17 cellular contexts compared by ENCODE assay signal in the genomic region with DNA sequence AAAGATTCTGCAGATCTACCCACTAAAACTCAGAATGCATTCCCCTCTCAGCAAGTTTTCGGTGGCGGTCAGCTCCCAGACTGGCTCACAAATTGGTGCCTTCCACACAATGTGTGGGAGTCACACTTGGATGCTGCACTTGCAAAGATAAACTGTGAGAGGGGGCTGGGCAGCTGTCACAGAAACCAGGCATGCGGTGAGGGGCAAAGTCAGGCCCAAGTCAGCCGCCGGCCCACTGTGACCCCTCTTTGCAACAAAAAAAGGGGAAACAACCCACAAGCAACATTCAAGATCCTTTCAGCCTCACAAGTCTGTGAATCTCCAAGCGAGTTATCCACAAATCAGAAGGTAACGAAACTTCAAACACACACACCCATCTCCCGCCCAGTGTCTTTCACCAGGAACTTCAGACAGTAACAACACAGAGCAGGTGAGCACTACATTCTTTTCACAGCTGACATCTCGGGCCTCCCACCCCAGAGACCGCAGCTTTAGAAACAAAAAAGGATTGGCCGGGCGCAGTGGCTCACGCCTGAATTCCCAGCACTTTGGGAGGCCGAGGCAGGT. TPM values are rescaled to one million over a fixed set of nuclear protein-coding genes. Genes with fewer than 3 reads are reported as not detected.
A peak's percentile ranks its signal among the peaks of the same experiment; 100 is the strongest.
DNase-seq lines count a peak whose midpoint lies in the region; ATAC-seq and TF ChIP-seq lines count a peak whose summit lies in the region.
"Had no signal": no experiment of that assay in that cellular context is flagged by ENCODE, and none has a peak within 500 bp of the region (broad histone marks: within the 10 kb centered on the region; RNA-seq: fewer than 3 reads in every experiment).

No MANE protein-coding gene starts in this region.

- H3K36me3 ChIP-seq in SJCRH30 = no peaks in the 10 kb centered on the region

- peak overlapping the region; percentile 67 for H3K4me3 Mint-ChIP-seq in nephron progenitor cell
- no peak overlapping the region for H3K4me3 Mint-ChIP-seq in T-helper 2 cell treated with Interferon-gamma antibody and Interleukin-4, amounts not matched to agents 5 μg/mL and 100 μg/mL, for 36 hours
- H3K4me3 Mint-ChIP-seq: activated CD8-positive, alpha-beta memory T cell treated with anti-CD3 and anti-CD28 coated beads, Interleukin-2, amount 10 ng/mL, durations not matched to agents 7 days and 5 days; stimulated activated effector memory CD8-positive, alpha-beta T cell treated with anti-CD3 and anti-CD28 coated beads, Interleukin-12 subunit alpha, Interleukin-12 subunit beta, amount 100 ng/mL, for 72 hours had no signal

- no peak for TF ChIP-seq CTCF in fibroblast of pulmonary artery (IDR thresholded peaks at IDR 0.05; ENCODE audit: low read length, missing control alignments)
- TF ChIP-seq CTCF in nephron progenitor cell (IDR thresholded peaks at IDR 0.05) = no peak

- peaks cover 42% of the 10 kb centered on the region for H3K4me1 Mint-ChIP-seq in nephron progenitor cell
- H3K4me1 Mint-ChIP-seq in T-helper 2 cell treated with Interferon-gamma antibody and Interleukin-4, amounts not matched to agents 5 μg/mL and 100 μg/mL, for 36 hours (ENCODE audit: low read depth) = peaks cover 4% of the 10 kb centered on the region
- H3K4me1 Mint-ChIP-seq: activated CD8-positive, alpha-beta memory T cell treated with anti-CD3 and anti-CD28 coated beads, Interleukin-2, amount 10 ng/mL, durations not matched to agents 7 days and 5 days; stimulated activated effector memory CD8-positive, alpha-beta T cell treated with anti-CD3 and anti-CD28 coated beads, Interleukin-12 subunit alpha, Interleukin-12 subunit beta, amount 100 ng/mL, for 72 hours had no signal

- H3K9me3 Mint-ChIP-seq in nephron progenitor cell = no peaks in the 10 kb centered on the region
- no peaks in the 10 kb centered on the region for H3K9me3 Mint-ChIP-seq in T-helper 2 cell treated with Interferon-gamma antibody and Interleukin-4, amounts not matched to agents 5 μg/mL and 100 μg/mL, for 36 hours
- H3K9me3 Mint-ChIP-seq: stimulated activated effector memory CD8-positive, alpha-beta T cell treated with anti-CD3 and anti-CD28 coated beads, Interleukin-12 subunit alpha, Interleukin-12 subunit beta, amount 100 ng/mL, for 72 hours had no signal

- H3K4me1 ChIP-seq in SJCRH30 = peaks cover 17% of the 10 kb centered on the region
- H3K4me1 ChIP-seq: foreskin keratinocyte had no signal

- no peaks in the 10 kb centered on the region for H3K9me3 ChIP-seq in SJCRH30 (replicated peaks)

- H3K36me3 Mint-ChIP-seq in nephron progenitor cell (ENCODE audit: low read depth) = peaks cover 6% of the 10 kb centered on the region
- no peaks in the 10 kb centered on the region for H3K36me3 Mint-ChIP-seq in T-helper 2 cell treated with Interferon-gamma antibody and Interleukin-4, amounts not matched to agents 5 μg/mL and 100 μg/mL, for 36 hours (ENCODE audit: low read depth)
- H3K36me3 Mint-ChIP-seq: activated CD8-positive, alpha-beta memory T cell treated with anti-CD3 and anti-CD28 coated beads, Interleukin-2, amount 10 ng/mL, durations not matched to agents 7 days and 5 days; stimulated activated effector memory CD8-positive, alpha-beta T cell treated with anti-CD3 and anti-CD28 coated beads, Interleukin-12 subunit alpha, Interleukin-12 subunit beta, amount 100 ng/mL, for 72 hours had no signal

- H3K27ac ChIP-seq in SJCRH30 = no peak overlapping the region
- H3K27ac ChIP-seq: foreskin keratinocyte had no signal

- no peaks in the 10 kb centered on the region for H3K27me3 ChIP-seq in SJCRH30
- H3K27me3 ChIP-seq: foreskin keratinocyte had no signal

- H3K4me3 ChIP-seq in SJCRH30 = no peak overlapping the region
- H3K4me3 ChIP-seq in fibroblast of pulmonary artery (replicated peaks; ENCODE audit: low read depth, low read length) = no peak overlapping the region
- H3K4me3 ChIP-seq: smooth muscle cell had no signal

- ATAC-seq in GM18858 (IDR thresholded peaks at IDR 0.05; ENCODE audit: unreplicated experiment) = no peak
- ATAC-seq: activated CD8-positive, alpha-beta memory T cell treated with anti-CD3 and anti-CD28 coated beads, Interleukin-2, amount 10 ng/mL, durations not matched to agents 7 days and 5 days; foreskin keratinocyte; stimulated activated effector memory CD8-positive, alpha-beta T cell treated with anti-CD3 and anti-CD28 coated beads, Interleukin-12 subunit alpha, Interleukin-12 subunit beta, amount 100 ng/mL, for 72 hours had no signal

- peak overlapping the region; percentile 97 for H3K27ac Mint-ChIP-seq in nephron progenitor cell
- no peak overlapping the region for H3K27ac Mint-ChIP-seq in T-helper 2 cell treated with Interferon-gamma antibody and Interleukin-4, amounts not matched to agents 5 μg/mL and 100 μg/mL, for 36 hours
- H3K27ac Mint-ChIP-seq: activated CD8-positive, alpha-beta memory T cell treated with anti-CD3 and anti-CD28 coated beads, Interleukin-2, amount 10 ng/mL, durations not matched to agents 7 days and 5 days; stimulated activated effector memory CD8-positive, alpha-beta T cell treated with anti-CD3 and anti-CD28 coated beads, Interleukin-12 subunit alpha, Interleukin-12 subunit beta, amount 100 ng/mL, for 72 hours had no signal

- H3K27me3 Mint-ChIP-seq in nephron progenitor cell (ENCODE audit: low read depth, poor library complexity) = no peaks in the 10 kb centered on the region
- H3K27me3 Mint-ChIP-seq in T-helper 2 cell treated with Interferon-gamma antibody and Interleukin-4, amounts not matched to agents 5 μg/mL and 100 μg/mL, for 36 hours (ENCODE audit: low read depth) = no peaks in the 10 kb centered on the region
- H3K27me3 Mint-ChIP-seq: activated CD8-positive, alpha-beta memory T cell treated with anti-CD3 and anti-CD28 coated beads, Interleukin-2, amount 10 ng/mL, durations not matched to agents 7 days and 5 days had no signal

- DNase-seq in AG20443 (ENCODE audit: low spot score) = peak; percentile 15
- DNase-seq in SJCRH30 = peak; percentile 55 to 70
- DNase-seq in fibroblast of pulmonary artery (ENCODE audit: low read depth) = peak; percentile 14
- peak; percentile 36 for DNase-seq in nephron progenitor cell
- no peak for DNase-seq in T-helper 2 cell treated with Interferon-gamma antibody and Interleukin-4, amounts not matched to agents 5 μg/mL and 100 μg/mL, for 36 hours (ENCODE audit: low spot score)
- DNase-seq in NCI-H1930 (lab: John Stamatoyannopoulos, UW) = no peak
- no peak for DNase-seq in EL
- DNase-seq: ACHN; activated CD4-positive, CD25-positive, alpha-beta regulatory T cell; activated CD8-positive, alpha-beta memory T cell treated with anti-CD3 and anti-CD28 coated beads, Interleukin-2, amount 10 ng/mL, durations not matched to agents 7 days and 5 days; activated gamma-delta T cell treated with Interleukin-2 at 50 U/mL for 16 hours; foreskin keratinocyte; mammary epithelial cell; NCI-H774 had no signal

RNA-seq across cellular contexts. Expression of a gene that starts 32.0 kb away (rescaled TPM):
- 18.0 and 27.5 TPM in 2 replicates for total RNA-seq in SJCRH30 (2014; rRNA removed; shearing (Covaris generic))

RNA-seq across cellular contexts. Expression of a gene that starts 40.2 kb away (rescaled TPM):
- total RNA-seq in SJCRH30 (2014; rRNA removed; shearing (Covaris generic)) = 71.2 and 91.3 TPM in 2 replicates

RNA-seq across cellular contexts. Expression of a gene that starts 40.3 kb away (rescaled TPM):
- 39.6 and 42.4 TPM in 2 replicates for total RNA-seq in SJCRH30 (2014; rRNA removed; shearing (Covaris generic))

RNA-seq across cellular contexts. Expression of a gene that starts 49.5 kb away (rescaled TPM):
- total RNA-seq in SJCRH30 (2014; rRNA removed; shearing (Covaris generic)) = 25.9 and 31.5 TPM in 2 replicates

Comparison
In these comparisons a context has a peak if more than half of its experiments do, and no peak if none do; other contexts are left out.
1. DNase-seq: peak in AG20443 (single experiment), SJCRH30 (2 of 2), fibroblast of pulmonary artery (single experiment) and nephron progenitor cell (single experiment); none in T-helper 2 cell treated with Interferon-gamma antibody and Interleukin-4, amounts not matched to agents 5 μg/mL and 100 μg/mL, for 36 hours (single experiment), NCI-H1930 (0 of 2) and EL (single experiment).